ENCODE assay signal across 13 cellular contexts in genomic region chr1:197320991-197321531, GRCh38. TPM values are rescaled to one million over a fixed set of nuclear protein-coding genes. Genes with fewer than 3 reads are reported as not detected.
DNase-seq lines count a peak whose midpoint lies in the region; ATAC-seq and TF ChIP-seq lines count a peak whose summit lies in the region.
"Had no signal": no experiment of that assay in that cellular context is flagged by ENCODE, and none has a peak within 500 bp of the region (broad histone marks: within the 10 kb centered on the region; RNA-seq: fewer than 3 reads in every experiment).

No MANE protein-coding gene starts in this region.

- TF ChIP-seq POLR2A in stomach (IDR thresholded peaks at IDR 0.05), result no peak

- WGBS in stomach, 5 donors, result 48 to 65% (median 59%) methylated on average over 2 of the region's 2 CpGs

- TF ChIP-seq CTCF in choroid plexus epithelial cell (conservative IDR thresholded peaks at IDR 0.05; ENCODE audit: low read depth, low read length) (no peak), left lung (IDR thresholded peaks at IDR 0.05) (no peak), stomach (IDR thresholded peaks at IDR 0.05) (no peak), MM.1S (IDR thresholded peaks at IDR 0.05; ENCODE audit: low read length) (no peak)

- H3K79me2 ChIP-seq in MM.1S (ENCODE audit: low read length), result no peaks in the 10 kb centered on the region

- H4K20me1 ChIP-seq in MM.1S (ENCODE audit: insufficient read depth, low read length), result no peaks in the 10 kb centered on the region
- H4K20me1 ChIP-seq: BLaER1 had no signal

- in situ Hi-C loops in ACHN (cut with HindIII; ENCODE audit: low pct_ligation_motif_present, low pct_unique_long_range_greater_than_20kb, low sequenced_read_pairs), result no loop called here

- TF ChIP-seq EP300 in stomach (IDR thresholded peaks at IDR 0.05), result no peak

- H3K4me2 ChIP-seq in MM.1S (ENCODE audit: low read depth, low read length), result no peak overlapping the region
- H3K4me2 ChIP-seq: BLaER1 had no signal

- ATAC-seq in left lung, result peak; percentile 27
- ATAC-seq in left lobe of liver, result no peak

- H3K4me1 ChIP-seq in left lung, result no peaks in the 10 kb centered on the region
- peaks cover 0 to 5% (median 0%) of the 10 kb centered on the region in 4 donors for H3K4me1 ChIP-seq in stomach
- no peaks in the 10 kb centered on the region for H3K4me1 ChIP-seq in MM.1S (ENCODE audit: low read length)
- H3K4me1 ChIP-seq: BLaER1 had no signal

- H3K27ac ChIP-seq in left lung (no peak overlapping the region), stomach (no peak overlapping the region), MM.1S (ENCODE audit: low read length) (no peak overlapping the region)
- H3K27ac ChIP-seq: BLaER1, skin epidermis had no signal

- H2AFZ ChIP-seq in MM.1S (ENCODE audit: low read length), result no peak overlapping the region

- DNase-seq in ACHN (peak; percentile 12), M059J (ENCODE audit: low read depth) (peak; percentile 88), choroid plexus epithelial cell (ENCODE audit: low read depth) (peak; percentile 42), left lung (no peak), left lobe of liver (ENCODE audit: low spot score) (no peak), stomach (no peak), MM.1S (no peak)
- DNase-seq in activated naive CD4-positive, alpha-beta T cell treated with Interleukin-2 at 50 U/mL for 16 hours, result no peak
- DNase-seq: activated CD4-positive, alpha-beta T cell treated with anti-CD3 and anti-CD28 coated beads for 1 hour; activated naive CD4-positive, alpha-beta T cell; NCI-H1694 treated with DMSO at 0.1 percent for 48 hours had no signal

- H3K9me3 ChIP-seq in left lung (no peaks in the 10 kb centered on the region), stomach (no peaks in the 10 kb centered on the region), MM.1S (replicated peaks; ENCODE audit: insufficient read depth, low read length) (no peaks in the 10 kb centered on the region)
- H3K9me3 ChIP-seq: BLaER1 had no signal

- no peak overlapping the region for H3K4me3 ChIP-seq in choroid plexus epithelial cell (ENCODE audit: low read depth, low read length)
- H3K4me3 ChIP-seq in left lung, result no peak overlapping the region
- no peak overlapping the region for H3K4me3 ChIP-seq in stomach
- no peak overlapping the region for H3K4me3 ChIP-seq in MM.1S (ENCODE audit: low read length)
- H3K4me3 ChIP-seq: BLaER1, skin epidermis had no signal

- no peak overlapping the region for H3K9ac ChIP-seq in MM.1S (ENCODE audit: low read length)
- H3K9ac ChIP-seq: BLaER1 had no signal

- H3K27me3 ChIP-seq in left lung (no peaks in the 10 kb centered on the region), stomach (no peaks in the 10 kb centered on the region), MM.1S (replicated peaks; ENCODE audit: insufficient read depth, low read length) (no peaks in the 10 kb centered on the region)
- H3K27me3 ChIP-seq: BLaER1 had no signal

- H3F3A ChIP-seq in MM.1S (ENCODE audit: insufficient read depth, low read length), result no peaks in the 10 kb centered on the region

- H3K36me3 ChIP-seq in left lung (no peaks in the 10 kb centered on the region), stomach (no peaks in the 10 kb centered on the region), MM.1S (replicated peaks; ENCODE audit: insufficient read depth, low read length) (no peaks in the 10 kb centered on the region)
- H3K36me3 ChIP-seq: BLaER1 had no signal

- H3K9me2 ChIP-seq in MM.1S (replicated peaks; ENCODE audit: insufficient read depth, low read length), result no peaks in the 10 kb centered on the region

- intact Hi-C loops in left lung (cut with DNase I), result no loop called here
- intact Hi-C loops in stomach (cut with DNase I; ENCODE audit: low total_unique reads), result no loop called here

RNA-seq across cellular contexts. Expression of gene CRB1, which starts 53.0 kb away (rescaled TPM):
- 0.07 TPM in 1 of 2 replicates, not detected in the other for total RNA-seq in M059J (2014; rRNA removed; shearing (Covaris generic))
- total RNA-seq in left lung (under 1 TPM; 0.09 to 0.16 TPM), left lobe of liver (not detected), stomach (under 1 TPM in 1 of 5 donors, not detected in 4; 0.73 TPM)
- polyA plus RNA-seq in stomach, result under 1 TPM in 1 of 3 donors, not detected in 2; 0.08 TPM

Comparison
In these comparisons a context has a peak if more than half of its experiments do, and no peak if none do; other contexts are left out.
1. DNase-seq: peak in ACHN (single experiment), M059J (single experiment) and choroid plexus epithelial cell (single experiment); none in left lung (0 of 2), left lobe of liver (single experiment), stomach (single experiment), MM.1S (single experiment) and activated naive CD4-positive, alpha-beta T cell treated with Interleukin-2 at 50 U/mL for 16 hours (single experiment).